Comparison of ENCODE assay signal across 8 cellular contexts in genomic region chr5:112707187-112708179, GRCh38. TPM values are rescaled to one million over a fixed set of nuclear protein-coding genes. Genes with fewer than 3 reads are reported as not detected.
DNase-seq lines count a peak whose midpoint lies in the region; ATAC-seq and TF ChIP-seq lines count a peak whose summit lies in the region.

No MANE protein-coding gene starts in this region.

- ATAC-seq in GM21737 (IDR thresholded peaks at IDR 0.05; ENCODE audit: unreplicated experiment), result peak; percentile 90
- ATAC-seq in esophagus mucosa, result peak; percentile 99

- no peaks in the 10 kb centered on the region for H3K9me3 ChIP-seq in mucosa of stomach (ENCODE audit: control insufficient read depth, low read length)

- H3K36me3 ChIP-seq in mucosa of stomach (ENCODE audit: control insufficient read depth, insufficient read depth, low read length), result no peaks in the 10 kb centered on the region

- H3K9ac ChIP-seq in mucosa of stomach (ENCODE audit: low read length), result peak overlapping the region; percentile 84

- H3K27me3 ChIP-seq in mucosa of stomach (ENCODE audit: control insufficient read depth, insufficient read depth, low read length), result no peaks in the 10 kb centered on the region

- peak overlapping the region; percentile 64 for H3K4me3 ChIP-seq in mucosa of stomach (ENCODE audit: low read length)

- H3K4me1 ChIP-seq in mucosa of stomach (ENCODE audit: control insufficient read depth, insufficient read depth, low read length), result peaks cover 16% of the 10 kb centered on the region

- peak; percentile 97 for DNase-seq in DMS79 treated with DMSO at 0.1 percent for 48 hours (lab: John Stamatoyannopoulos, UW)
- peak; percentile 65 for DNase-seq in KG1 (lab: John Stamatoyannopoulos, UW)
- peak; percentile 94 to 95 for DNase-seq in activated T-cell treated with anti-CD3 and anti-CD28 coated beads, Interleukin-2, amount 50 U/mL, for 48 hours
- peak; percentile 96 for DNase-seq in stimulated activated CD8-positive, alpha-beta memory T cell treated with anti-CD3 and anti-CD28 coated beads, Interleukin-4, amount 100 ng/mL, for 48 hours

TF ChIP-seq in PFSK-1, 5 proteins besides CTCF, POLR2A, EP300 and RAD21:
- TF ChIP-seq FOXP2 (optimal IDR thresholded peaks at IDR 0.05; ENCODE audit: borderline replicate concordance, extremely low read depth, extremely low read length, insufficient read depth), result peak; percentile 71
- peak in 1 of 2 experiments; percentile 23; a peak in 1 of 4 replicates for TF ChIP-seq REST (IDR thresholded peaks at IDR 0.05; ENCODE audit: insufficient read depth in 1 of 2, low read depth in 2 of 2, low read length in 2 of 2)
- TF ChIP-seq POLR2AphosphoS5 (IDR thresholded peaks at IDR 0.05; ENCODE audit: low read depth, low read length), result peak; percentile 97
- TF ChIP-seq SIN3A (IDR thresholded peaks at IDR 0.05; ENCODE audit: borderline replicate concordance, insufficient read depth, low read length), result 0 out of 2 replicates have a peak, but pooled peaks have one; percentile 43
- peak; percentile 86; the same call in 1 of the 2 replicates for TF ChIP-seq TAF1 (IDR thresholded peaks at IDR 0.05; ENCODE audit: borderline replicate concordance, insufficient read depth, low read length)

RNA-seq across cellular contexts. Expression of gene APC, which starts 30.2 kb away (rescaled TPM):
- 5.8 TPM for polyA plus RNA-seq in PFSK-1 (2012; ENCODE audit: insufficient read length, low read depth)
- total RNA-seq in esophagus mucosa, result 27.3 TPM

Comparison
In these comparisons a context has a peak if more than half of its experiments do, and no peak if none do; other contexts are left out.
1. Peak in every context shown above with its lines: DNase-seq, ATAC-seq and H3K4me3 ChIP-seq.